In the genomic region with DNA sequence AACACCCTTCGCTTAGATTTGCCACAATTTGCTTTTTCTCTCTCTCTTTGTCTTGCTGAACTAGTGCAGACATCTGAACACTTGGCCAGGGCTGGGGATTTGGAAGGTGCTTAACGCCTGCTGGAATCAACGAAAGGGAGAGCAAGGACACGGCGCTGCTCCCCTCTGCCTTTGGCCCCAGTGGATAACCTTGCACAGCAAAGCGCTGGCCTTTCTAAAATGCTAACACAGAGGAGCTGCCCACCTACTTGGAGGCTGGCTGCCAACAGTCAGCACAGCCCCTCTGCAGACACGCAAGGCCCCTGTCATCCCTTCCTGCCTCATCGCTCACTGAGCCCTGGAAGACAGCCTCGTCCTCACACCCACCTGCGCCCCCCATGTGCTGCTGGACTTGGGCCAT, we compare ENCODE assay signal across 24 cellular contexts. TPM values are rescaled to one million over a fixed set of nuclear protein-coding genes. Genes with fewer than 3 reads are reported as not detected.
DNase-seq lines count a peak whose midpoint lies in the region; ATAC-seq and TF ChIP-seq lines count a peak whose summit lies in the region.
"Had no signal": no experiment of that assay in that cellular context is flagged by ENCODE, and none has a peak within 500 bp of the region (broad histone marks: within the 10 kb centered on the region; RNA-seq: fewer than 3 reads in every experiment).

No MANE protein-coding gene starts in this region.

- H3K36me3 Mint-ChIP-seq in chondrocyte (ENCODE audit: low read depth) (no peaks in the 10 kb centered on the region), nephron progenitor cell (ENCODE audit: low read depth) (no peaks in the 10 kb centered on the region), HFFc6 (ENCODE audit: low read depth) (no peaks in the 10 kb centered on the region)
- H3K36me3 Mint-ChIP-seq: CD14-positive monocyte had no signal

- DNase-seq in G401 (ENCODE audit: low spot score) (peak; percentile 44), MG63 (peak; percentile 11), chondrocyte (ENCODE audit: low spot score) (no peak), nephron progenitor cell (no peak), NCI-H128 (lab: John Stamatoyannopoulos, UW; ENCODE audit: unreplicated experiment) (no peak), HFFc6 (no peak)
- DNase-seq: activated CD4-positive, alpha-beta T cell treated with anti-CD3 and anti-CD28 coated beads for 4 hours; activated effector memory CD4-positive, alpha-beta T cell treated with anti-CD3 and anti-CD28 coated beads, Interleukin-2, amount 50 U/mL, for 16 hours; DMS79 treated with DMSO at 0.1 percent for 48 hours; kidney; lower lobe of right lung; NCI-H2081; stimulated activated CD4-positive, alpha-beta T cell treated with anti-CD3 and anti-CD28 coated beads, Interleukin-15, amount 100 ng/mL, for 24 hours; stimulated activated naive CD4-positive, alpha-beta T cell treated with Interleukin-2 at 50 U/mL for 16 hours; T-helper 17 cell had no signal

- H3K4me3 Mint-ChIP-seq in chondrocyte (ENCODE audit: unreplicated experiment) (no peak overlapping the region), nephron progenitor cell (no peak overlapping the region), HFFc6 (no peak overlapping the region)
- H3K4me3 Mint-ChIP-seq: CD14-positive monocyte, neural crest cell, T-helper 17 cell had no signal

- in situ Hi-C loops in G401 (cut with HindIII; ENCODE audit: low sequenced_read_pairs) = no loop called here

- H3K27me3 ChIP-seq in MG63 = no peaks in the 10 kb centered on the region
- H3K27me3 ChIP-seq: brain microvascular endothelial cell, vagina had no signal

- no peak overlapping the region for H3K4me3 ChIP-seq in MG63
- H3K4me3 ChIP-seq: lower lobe of right lung, vagina had no signal

- ATAC-seq in GM21786 (IDR thresholded peaks at IDR 0.05; ENCODE audit: unreplicated experiment) (no peak), GM18498 (IDR thresholded peaks at IDR 0.05; ENCODE audit: unreplicated experiment) (no peak)
- ATAC-seq: lower lobe of right lung, SK-N-SH treated with all-trans-retinoic acid at 6 μM for 48 hours, T-helper 17 cell had no signal

- no peaks in the 10 kb centered on the region for H3K9me3 ChIP-seq in MG63
- H3K9me3 ChIP-seq: lower lobe of right lung, vagina had no signal

- peak overlapping the region; percentile 73 for H3K27ac Mint-ChIP-seq in chondrocyte (ENCODE audit: unreplicated experiment)
- H3K27ac Mint-ChIP-seq in nephron progenitor cell = peak overlapping the region; percentile 57
- no peak overlapping the region for H3K27ac Mint-ChIP-seq in HFFc6
- H3K27ac Mint-ChIP-seq: progenitor cell of endocrine pancreas had no signal

- H3K27me3 Mint-ChIP-seq in chondrocyte (ENCODE audit: low read depth) (no peaks in the 10 kb centered on the region), nephron progenitor cell (ENCODE audit: low read depth, poor library complexity) (peaks cover 18% of the 10 kb centered on the region), HFFc6 (ENCODE audit: insufficient read depth) (peaks cover 51% of the 10 kb centered on the region)

- no peak for TF ChIP-seq CTCF in chondrocyte (IDR thresholded peaks at IDR 0.05)
- no peak for TF ChIP-seq CTCF in nephron progenitor cell (IDR thresholded peaks at IDR 0.05)
- no peak for TF ChIP-seq CTCF in HFFc6 (IDR thresholded peaks at IDR 0.05)

- H3K4me1 Mint-ChIP-seq in chondrocyte (ENCODE audit: low read depth) (peaks cover 30% of the 10 kb centered on the region), nephron progenitor cell (peaks cover 67% of the 10 kb centered on the region), HFFc6 (ENCODE audit: low read depth) (peaks cover 8% of the 10 kb centered on the region; the same call in 1 of the 2 replicates)
- H3K4me1 Mint-ChIP-seq: CD14-positive monocyte had no signal

- H3K9me3 Mint-ChIP-seq in chondrocyte (ENCODE audit: low read depth) = no peaks in the 10 kb centered on the region
- H3K9me3 Mint-ChIP-seq in nephron progenitor cell = no peaks in the 10 kb centered on the region
- H3K9me3 Mint-ChIP-seq in HFFc6 = no peaks in the 10 kb centered on the region
- H3K9me3 Mint-ChIP-seq: CD14-positive monocyte, neural crest cell had no signal

- no peaks in the 10 kb centered on the region for H3K36me3 ChIP-seq in MG63
- H3K36me3 ChIP-seq: brain microvascular endothelial cell, lower lobe of right lung, vagina had no signal

RNA-seq across cellular contexts. Expression of gene C20orf203, which starts 37.5 kb away (rescaled TPM):
- total RNA-seq in G401 (2014; rRNA removed; shearing (Covaris generic)) = not detected in 2 replicates
- total RNA-seq in MG63 (2014; rRNA removed; shearing (Covaris generic); ENCODE audit: low replicate concordance) = not detected in 2 replicates
- 0.07 to 0.15 TPM in 2 of 3 replicates, not detected in the other for total RNA-seq in chondrocyte
- not detected for total RNA-seq in HFFc6 (2021; fragmentation: NEBNext Ultra II Directional; extraction: Animal tissue kit (Norgen Biotek cat#: 25700))
- total RNA-seq: kidney, lower lobe of right lung, mucosa of gallbladder, vagina had no signal

RNA-seq across cellular contexts. Expression of gene NOL4L, which starts 51.1 kb away (rescaled TPM):
- total RNA-seq in G401 (2014; rRNA removed; shearing (Covaris generic)) = 6.1 and 8.5 TPM in 2 replicates
- total RNA-seq in MG63 (2014; rRNA removed; shearing (Covaris generic); ENCODE audit: low replicate concordance) = 1.3 and 1.8 TPM in 2 replicates
- 37.7 to 42.7 TPM (median 40.0 TPM) in 3 replicates for total RNA-seq in chondrocyte
- 10 to 100 TPM; 12.0 to 16.3 (median 13.2) TPM for total RNA-seq in HFFc6 (2021; fragmentation: NEBNext Ultra II Directional; extraction: Animal tissue kit (Norgen Biotek cat#: 25700))

Comparison
In these comparisons a context has a peak if more than half of its experiments do, and no peak if none do; other contexts are left out.
1. DNase-seq: peak in G401 (single experiment) and MG63 (single experiment); none in chondrocyte (single experiment), nephron progenitor cell (single experiment), NCI-H128 (single experiment) and HFFc6 (single experiment).